8 cellular contexts compared by ENCODE assay signal in the genomic region with DNA sequence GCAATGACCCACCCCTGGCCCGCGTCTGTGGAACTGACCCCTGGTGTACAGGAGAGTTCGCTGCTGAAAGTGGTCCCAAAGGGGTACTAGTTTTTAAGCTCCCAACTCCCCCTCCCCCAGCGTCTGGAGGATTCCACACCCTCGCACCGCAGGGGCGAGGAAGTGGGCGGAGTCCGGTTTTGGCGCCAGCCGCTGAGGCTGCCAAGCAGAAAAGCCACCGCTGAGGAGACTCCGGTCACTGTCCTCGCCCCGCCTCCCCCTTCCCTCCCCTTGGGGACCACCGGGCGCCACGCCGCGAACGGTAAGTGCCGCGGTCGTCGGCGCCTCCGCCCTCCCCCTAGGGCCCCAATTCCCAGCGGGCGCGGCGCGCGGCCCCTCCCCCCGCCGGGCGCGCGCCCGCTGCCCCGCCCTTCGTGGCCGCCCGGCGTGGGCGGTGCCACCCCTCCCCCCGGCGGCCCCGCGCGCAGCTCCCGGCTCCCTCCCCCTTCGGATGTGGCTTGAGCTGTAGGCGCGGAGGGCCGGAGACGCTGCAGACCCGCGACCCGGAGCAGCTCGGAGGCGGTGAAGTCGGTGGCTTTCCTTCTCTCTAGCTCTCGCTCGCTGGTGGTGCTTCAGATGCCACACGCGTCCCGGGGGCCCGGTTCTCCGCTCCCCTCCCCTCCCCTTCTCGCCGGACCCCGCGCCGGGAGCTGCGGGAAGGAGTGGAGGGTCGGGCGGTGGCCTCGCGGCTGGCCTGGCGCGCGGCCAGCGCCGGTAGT. TPM values are rescaled to one million over a fixed set of nuclear protein-coding genes. Genes with fewer than 3 reads are reported as not detected.
DNase-seq lines count a peak whose midpoint lies in the region; ATAC-seq and TF ChIP-seq lines count a peak whose summit lies in the region.

TSS of gene CBX3 (plus strand) at position 485 of the 758 bp plus-strand sequence. CDS start 1,254 bp downstream, outside the sequence.

- 0% methylated on average over 8 to 19 of the region's 84 CpGs for WGBS in gastroesophageal sphincter (ENCODE audit: low coverage in 1 of 2), 2 donors

- TF ChIP-seq EP300 in gastroesophageal sphincter (IDR thresholded peaks at IDR 0.05), result no peak

- H3K27me3 ChIP-seq in GM06990 (replicated peaks; ENCODE audit: control insufficient read depth, insufficient read depth, low read length), result no peaks in the 10 kb centered on the region
- H3K27me3 ChIP-seq in gastroesophageal sphincter, result no peaks in the 10 kb centered on the region
- no peaks in the 10 kb centered on the region for H3K27me3 ChIP-seq in neutrophil

- peak within 1 kb of the TSS; percentile 95 for H3K4me3 ChIP-seq in GM06990 (replicated peaks; ENCODE audit: low read depth, low read length)
- H3K4me3 ChIP-seq in gastroesophageal sphincter, result peak within 1 kb of the TSS; percentile 93 to 98
- peak within 1 kb of the TSS; percentile 96 to 99 for H3K4me3 ChIP-seq in neutrophil (ENCODE audit: low read depth in 1 of 2, low read length in 1 of 2)

- peaks cover 13 to 52% (median 20%) of the 10 kb centered on the region in 3 donors for H3K4me1 ChIP-seq in gastroesophageal sphincter
- H3K4me1 ChIP-seq in neutrophil (ENCODE audit: control insufficient read depth in 1 of 2, insufficient read depth in 1 of 2, low read depth in 1 of 2, low read length in 1 of 2), result peaks cover 58 to 64% of the 10 kb centered on the region in 2 experiments

- CTCF ChIA-PET in HEK293T (lab: Yijun Ruan, JAX), result no interaction called here

- H3K9me3 ChIP-seq in gastroesophageal sphincter, result no peaks in the 10 kb centered on the region
- no peaks in the 10 kb centered on the region for H3K9me3 ChIP-seq in neutrophil

- peak within 1 kb of the TSS; percentile 98 to 99 (median 99) for H3K27ac ChIP-seq in gastroesophageal sphincter
- H3K27ac ChIP-seq in neutrophil, result peak within 1 kb of the TSS; percentile 98
- H3K27ac ChIP-seq in substantia nigra (ENCODE audit: low read depth, low read length, poor library complexity, severe bottlenecking), result peak within 1 kb of the TSS; percentile 100

- H3K36me3 ChIP-seq in GM06990 (ENCODE audit: control insufficient read depth, insufficient read depth, low read length) (peaks cover 2% of the 10 kb centered on the region), gastroesophageal sphincter (peaks cover 1 to 15% of the 10 kb centered on the region in 2 donors), neutrophil (peaks cover 13% of the 10 kb centered on the region)

- POLR2A ChIA-PET in HEK293T (lab: Yijun Ruan, JAX), result interaction anchor here (0.6 to 6.8 kb wide), 23 partner anchors 9 to 983 kb away, joined by 3 to 46 read pairs (median 4); partner anchors contain the start of genes HOXA11, HOXA3, HOXA5 and HOXA6

- TF ChIP-seq CTCF in GM06990 (IDR thresholded peaks at IDR 0.05; ENCODE audit: insufficient read depth, low read length, poor library complexity, severe bottlenecking), result no peak
- no peak for TF ChIP-seq CTCF in gastroesophageal sphincter (IDR thresholded peaks at IDR 0.05)
- no peak for TF ChIP-seq CTCF in neutrophil (IDR thresholded peaks at IDR 0.05)

- ATAC-seq in gastroesophageal sphincter, result peak; percentile 75

- peak; percentile 96 for DNase-seq in GM06990 (ENCODE audit: extremely low read depth, insufficient read length)
- peak; percentile 81 for DNase-seq in HEK293T (ENCODE audit: extremely low spot score)
- peak; percentile 91 for DNase-seq in MV-4-11 (lab: John Stamatoyannopoulos, UW)
- peak; percentile 95 for DNase-seq in SK-N-DZ (ENCODE audit: low spot score)
- peak; percentile 86 for DNase-seq in activated naive CD4-positive, alpha-beta T cell treated with Interleukin-2 at 50 U/mL for 16 hours
- peak; percentile 43 to 95 (median 85) for DNase-seq in substantia nigra (lab: John Stamatoyannopoulos, UW)

- peak; percentile 60 to 62 for TF ChIP-seq POLR2A in gastroesophageal sphincter (IDR thresholded peaks at IDR 0.05)

TF ChIP-seq in HEK293T, 16 proteins besides CTCF, POLR2A, EP300 and RAD21:
- TF ChIP-seq FOXM1 (IDR thresholded peaks at IDR 0.05; ENCODE audit: borderline replicate concordance) (0 out of 2 replicates have a peak, but pooled peaks have one; percentile 37), LEF1 (IDR thresholded peaks at IDR 0.05; ENCODE audit: borderline replicate concordance) (peak; percentile 55; the same call in 1 of the 2 replicates), CTBP1 (IDR thresholded peaks at IDR 0.05; ENCODE audit: borderline replicate concordance) (peak; percentile 86), PKNOX1 (IDR thresholded peaks at IDR 0.05) (no peak), ARNT (IDR thresholded peaks at IDR 0.05) (peak; percentile 52; the same call in 1 of the 2 replicates), SUZ12 (IDR thresholded peaks at IDR 0.05) (no peak)

RNA-seq across cellular contexts. Expression of gene CBX3, which starts in this region (rescaled TPM):
- polyA plus RNA-seq in SK-N-DZ (2014; cell fraction: cytosol; rRNA removed), result 532 and 556 TPM in 2 replicates
- polyA plus RNA-seq in SK-N-DZ (2014; cell fraction: nucleus; rRNA removed), result 613 and 634 TPM in 2 replicates
- total RNA-seq in gastroesophageal sphincter, result 10 to 100 TPM; 61.1 to 92.1 (median 83.3) TPM

Comparison
In these comparisons a context has a peak if more than half of its experiments do, and no peak if none do; other contexts are left out.
1. Peak in every context shown above with its lines: DNase-seq, ATAC-seq, H3K4me3 ChIP-seq and H3K27ac ChIP-seq.